In the genomic region with DNA sequence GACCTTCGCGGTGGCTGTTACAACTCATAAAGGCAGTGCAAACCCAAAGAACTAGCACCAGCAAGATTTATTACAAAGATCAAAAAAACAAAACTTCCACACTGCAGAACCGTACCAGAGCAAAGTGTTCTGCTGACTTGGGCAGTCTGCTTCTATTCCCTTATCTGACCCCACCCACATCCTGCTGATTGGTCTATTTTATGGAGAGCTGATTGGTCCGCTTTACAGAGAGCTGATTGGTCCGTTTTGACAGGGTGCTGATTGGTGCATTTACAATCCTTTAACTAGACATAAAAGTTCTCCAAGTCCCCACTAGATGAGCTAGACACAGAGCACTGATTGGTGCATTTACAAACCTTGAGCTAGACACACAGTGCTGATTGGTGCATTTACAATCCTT, we compare ENCODE assay signal across 4 cellular contexts. TPM values are rescaled to one million over a fixed set of nuclear protein-coding genes. Genes with fewer than 3 reads are reported as not detected.
"Had no signal": no experiment of that assay in that cellular context is flagged by ENCODE, and none has a peak within 500 bp of the region (broad histone marks: within the 10 kb centered on the region; RNA-seq: fewer than 3 reads in every experiment).

No MANE protein-coding gene starts in this region.

RNA-seq across cellular contexts. Expression of a gene that starts 31.2 kb away (rescaled TPM):
- total RNA-seq: mononuclear cell; naive thymus-derived CD4-positive, alpha-beta T cell had no signal
- polyA plus RNA-seq: hepatocyte; mammary epithelial cell; naive thymus-derived CD4-positive, alpha-beta T cell had no signal
